ENCODE assay signal across 10 cellular contexts in genomic region chr17:31274252-31274651, GRCh38. TPM values are rescaled to one million over a fixed set of nuclear protein-coding genes. Genes with fewer than 3 reads are reported as not detected.
A peak's percentile ranks its signal among the peaks of the same experiment; 100 is the strongest.
DNase-seq lines count a peak whose midpoint lies in the region; ATAC-seq, FAIRE-seq and TF ChIP-seq lines count a peak whose summit lies in the region.
"Had no signal": no experiment of that assay in that cellular context is flagged by ENCODE, and none has a peak within 500 bp of the region (broad histone marks: within the 10 kb centered on the region; RNA-seq: fewer than 3 reads in every experiment).

No MANE protein-coding gene starts in this region.

- no peaks in the 10 kb centered on the region for H3K27me3 Mint-ChIP-seq in WTC11 (ENCODE audit: low read depth)

- no peak for TF ChIP-seq CTCF in AG09309 (IDR thresholded peaks at IDR 0.05; ENCODE audit: control insufficient read depth, insufficient read depth, low read depth, low read length, missing control alignments)
- no peak for TF ChIP-seq CTCF in WTC11 (IDR thresholded peaks at IDR 0.05)

- peak; percentile 43 for DNase-seq in AG09309 (ENCODE audit: low read depth)
- DNase-seq in HTR-8/SVneo (ENCODE audit: insufficient read length, low spot score) = peak; percentile 37
- no peak for DNase-seq in WTC11 (ENCODE audit: low spot score)
- no peak for DNase-seq in cerebellar cortex (ENCODE audit: low spot score)
- no peak for DNase-seq in NCI-H2227 treated with DMSO at 0.1 percent for 48 hours (lab: John Stamatoyannopoulos, UW)
- DNase-seq in DMS 273 treated with DMSO at 0.1 percent for 48 hours (lab: John Stamatoyannopoulos, UW) = no peak
- DNase-seq in mucosa of gallbladder (ENCODE audit: low spot score) = no peak
- DNase-seq: NCI-H446, WERI-Rb-1 had no signal

- H3K4me1 Mint-ChIP-seq in WTC11 = peaks cover 10% of the 10 kb centered on the region

- H3K9me3 Mint-ChIP-seq in WTC11 = no peaks in the 10 kb centered on the region

- CTCF ChIA-PET in WTC11 (lab: Charles Lee) = no interaction called here

- peaks cover 3% of the 10 kb centered on the region; the same call in 1 of the 2 replicates for H3K36me3 Mint-ChIP-seq in WTC11

- no peak overlapping the region for H3K4me3 ChIP-seq in AG09309 (ENCODE audit: control insufficient read depth, low read depth, low read length)

- FAIRE-seq in HTR-8/SVneo (lab: Jason Lieb, UNC) (no peak), islet of Langerhans (lab: Jason Lieb, UNC) (peak; percentile 61)

- POLR2A ChIA-PET in WTC11 (lab: Charles Lee) = no interaction called here

- H3K4me3 Mint-ChIP-seq in WTC11 = no peak overlapping the region

- peak overlapping the region; percentile 22 for H3K27ac Mint-ChIP-seq in WTC11

- no peak for ATAC-seq in WTC11

TF ChIP-seq in WTC11, 78 proteins besides CTCF, POLR2A, EP300 and RAD21:
- TF ChIP-seq GABPB1 (CRISPR knock-in tag; IDR thresholded peaks at IDR 0.05) (peak; percentile 58; the same call in 1 of the 2 replicates), NR2C2 (CRISPR knock-in tag; IDR thresholded peaks at IDR 0.05) (no peak)

RNA-seq across cellular contexts. Expression of gene OMG, which starts 22.8 kb away (rescaled TPM):
- not detected in 3 replicates for total RNA-seq in WTC11 (2021)
- 2.3 TPM for total RNA-seq in mucosa of gallbladder

RNA-seq across cellular contexts. Expression of gene EVI2B, which starts 39.6 kb away (rescaled TPM):
- total RNA-seq in WTC11 (2021) = 0.18 to 0.37 TPM (median 0.25 TPM) in 3 replicates
- total RNA-seq in mucosa of gallbladder = 13.0 TPM

RNA-seq across cellular contexts. Expression of gene EVI2A, which starts 47.2 kb away (rescaled TPM):
- total RNA-seq in WTC11 (2021) (0.09 to 0.16 TPM (median 0.15 TPM) in 3 replicates), mucosa of gallbladder (10.9 TPM)

Comparison
In these comparisons a context has a peak if more than half of its experiments do, and no peak if none do; other contexts are left out.
1. DNase-seq: peak in AG09309 (single experiment) and HTR-8/SVneo (single experiment); none in WTC11 (single experiment), cerebellar cortex (single experiment), NCI-H2227 treated with DMSO at 0.1 percent for 48 hours (single experiment), DMS 273 treated with DMSO at 0.1 percent for 48 hours (single experiment) and mucosa of gallbladder (single experiment).
2. RNA of gene EVI2B, which starts 39.6 kb away (total RNA-seq): 13.0 TPM in mucosa of gallbladder (single experiment); 0.18 to 0.37 TPM in WTC11; every median in the first group is over 10 times any median in the second.
3. RNA of gene EVI2A, which starts 47.2 kb away (total RNA-seq): 10.9 TPM in mucosa of gallbladder (single experiment); 0.09 to 0.16 TPM in WTC11; every median in the first group is over 10 times any median in the second.